Comparison of ENCODE assay signal across 1 cellular context in the genomic region with DNA sequence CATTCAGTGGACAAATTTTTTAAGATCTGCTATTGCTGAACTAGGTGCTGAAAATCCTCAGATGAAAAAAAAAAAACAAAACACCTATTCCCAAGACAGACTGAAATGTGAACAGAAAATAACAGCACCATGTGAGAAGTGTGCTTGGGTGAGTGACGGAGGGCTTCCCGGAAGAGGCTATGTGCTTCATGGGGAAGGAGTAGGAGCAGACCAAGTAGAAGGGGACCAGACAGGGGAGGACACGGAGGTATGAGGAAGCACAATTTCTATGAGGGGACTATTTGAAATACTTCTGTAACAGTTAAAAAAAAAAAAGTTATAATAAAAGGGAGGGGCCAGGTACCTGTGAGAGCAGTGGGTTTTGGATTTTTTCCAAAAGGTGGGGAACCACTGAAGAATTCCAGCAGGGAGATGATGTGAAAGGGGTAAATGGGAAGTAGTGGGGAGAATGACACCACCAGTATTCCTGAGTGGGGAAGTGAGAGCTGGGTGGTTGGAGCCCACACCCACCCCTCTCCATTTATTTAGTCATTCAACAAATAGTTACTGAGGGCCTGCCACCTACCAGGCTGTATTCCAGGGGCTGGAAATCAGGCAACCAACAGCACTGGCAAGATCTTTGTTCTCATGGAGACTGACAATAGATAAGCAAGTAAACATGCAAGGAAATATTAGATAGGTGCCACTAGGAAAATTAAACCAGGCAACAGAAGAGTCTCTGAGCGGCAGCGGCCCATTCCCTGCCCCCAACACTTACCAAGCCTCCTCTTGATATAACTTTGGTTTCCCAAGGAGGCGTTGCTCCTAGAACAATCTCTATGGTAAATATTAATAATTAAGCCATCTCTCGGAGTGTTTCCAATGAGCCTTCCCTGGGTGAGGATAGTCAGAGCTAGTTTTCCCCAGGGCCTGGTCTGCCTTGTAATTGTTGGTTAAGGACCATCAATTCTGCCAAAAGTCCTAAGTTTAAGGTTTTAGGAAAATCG.
TF ChIP-seq lines count a peak whose summit lies in the region.

No MANE protein-coding gene starts in this region.

TF ChIP-seq in GM12878, 131 proteins besides CTCF, POLR2A, EP300 and RAD21:
- TF ChIP-seq SMARCA5 (IDR thresholded peaks at IDR 0.05) (0 out of 2 replicates have a peak, but pooled peaks have one; percentile 25), RB1 (IDR thresholded peaks at IDR 0.05; ENCODE audit: borderline replicate concordance) (no peak), ATF7 (IDR thresholded peaks at IDR 0.05; ENCODE audit: low read depth) (peak; percentile 45; the same call in 1 of the 2 replicates), SPI1 (IDR thresholded peaks at IDR 0.05; ENCODE audit: borderline replicate concordance, insufficient read depth, low read depth, low read length) (peak; percentile 75; the same call in 1 of the 2 replicates), IKZF2 (IDR thresholded peaks at IDR 0.05) (peak; percentile 57 to 76), RUNX3 (IDR thresholded peaks at IDR 0.05; ENCODE audit: low read length) (no peak), BMI1 (IDR thresholded peaks at IDR 0.05; ENCODE audit: borderline replicate concordance) (no peak), JUND (IDR thresholded peaks at IDR 0.05; ENCODE audit: low read depth, low read length) (0 out of 2 replicates have a peak, but pooled peaks have one; percentile 41), BHLHE40 (IDR thresholded peaks at IDR 0.05; ENCODE audit: borderline replicate concordance in 1 of 2, low read depth in 2 of 2, low read length in 1 of 2) (peak in 1 of 2 experiments; percentile 9; a peak in 1 of 4 replicates), EED (IDR thresholded peaks at IDR 0.05; ENCODE audit: low read depth) (peak; percentile 63), ZBED1 (IDR thresholded peaks at IDR 0.05; ENCODE audit: borderline replicate concordance) (peak; percentile 9; the same call in 1 of the 2 replicates), EZH2 (IDR thresholded peaks at IDR 0.05; ENCODE audit: borderline replicate concordance, control insufficient read depth, low read depth, low read length) (no peak), IKZF1 (conservative IDR thresholded peaks at IDR 0.05) (peak; percentile 65)
- TF ChIP-seq, protein P1, sequence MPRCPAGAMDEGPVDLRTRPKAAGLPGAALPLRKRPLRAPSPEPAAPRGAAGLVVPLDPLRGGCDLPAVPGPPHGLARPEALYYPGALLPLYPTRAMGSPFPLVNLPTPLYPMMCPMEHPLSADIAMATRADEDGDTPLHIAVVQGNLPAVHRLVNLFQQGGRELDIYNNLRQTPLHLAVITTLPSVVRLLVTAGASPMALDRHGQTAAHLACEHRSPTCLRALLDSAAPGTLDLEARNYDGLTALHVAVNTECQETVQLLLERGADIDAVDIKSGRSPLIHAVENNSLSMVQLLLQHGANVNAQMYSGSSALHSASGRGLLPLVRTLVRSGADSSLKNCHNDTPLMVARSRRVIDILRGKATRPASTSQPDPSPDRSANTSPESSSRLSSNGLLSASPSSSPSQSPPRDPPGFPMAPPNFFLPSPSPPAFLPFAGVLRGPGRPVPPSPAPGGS (IDR thresholded peaks at IDR 0.05; ENCODE audit: borderline replicate concordance, insufficient read depth, low read depth, low read length, poor library complexity, severe bottlenecking): no peak
- TF ChIP-seq, protein P2, sequence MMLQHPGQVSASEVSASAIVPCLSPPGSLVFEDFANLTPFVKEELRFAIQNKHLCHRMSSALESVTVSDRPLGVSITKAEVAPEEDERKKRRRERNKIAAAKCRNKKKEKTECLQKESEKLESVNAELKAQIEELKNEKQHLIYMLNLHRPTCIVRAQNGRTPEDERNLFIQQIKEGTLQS (IDR thresholded peaks at IDR 0.05; ENCODE audit: borderline replicate concordance, extremely low read depth, low read depth, low read length): no peak
- TF ChIP-seq, protein P3, sequence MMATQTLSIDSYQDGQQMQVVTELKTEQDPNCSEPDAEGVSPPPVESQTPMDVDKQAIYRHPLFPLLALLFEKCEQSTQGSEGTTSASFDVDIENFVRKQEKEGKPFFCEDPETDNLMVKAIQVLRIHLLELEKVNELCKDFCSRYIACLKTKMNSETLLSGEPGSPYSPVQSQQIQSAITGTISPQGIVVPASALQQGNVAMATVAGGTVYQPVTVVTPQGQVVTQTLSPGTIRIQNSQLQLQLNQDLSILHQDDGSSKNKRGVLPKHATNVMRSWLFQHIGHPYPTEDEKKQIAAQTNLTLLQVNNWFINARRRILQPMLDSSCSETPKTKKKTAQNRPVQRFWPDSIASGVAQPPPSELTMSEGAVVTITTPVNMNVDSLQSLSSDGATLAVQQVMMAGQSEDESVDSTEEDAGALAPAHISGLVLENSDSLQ (IDR thresholded peaks at IDR 0.05): peak; percentile 72
- TF ChIP-seq, protein P4, sequence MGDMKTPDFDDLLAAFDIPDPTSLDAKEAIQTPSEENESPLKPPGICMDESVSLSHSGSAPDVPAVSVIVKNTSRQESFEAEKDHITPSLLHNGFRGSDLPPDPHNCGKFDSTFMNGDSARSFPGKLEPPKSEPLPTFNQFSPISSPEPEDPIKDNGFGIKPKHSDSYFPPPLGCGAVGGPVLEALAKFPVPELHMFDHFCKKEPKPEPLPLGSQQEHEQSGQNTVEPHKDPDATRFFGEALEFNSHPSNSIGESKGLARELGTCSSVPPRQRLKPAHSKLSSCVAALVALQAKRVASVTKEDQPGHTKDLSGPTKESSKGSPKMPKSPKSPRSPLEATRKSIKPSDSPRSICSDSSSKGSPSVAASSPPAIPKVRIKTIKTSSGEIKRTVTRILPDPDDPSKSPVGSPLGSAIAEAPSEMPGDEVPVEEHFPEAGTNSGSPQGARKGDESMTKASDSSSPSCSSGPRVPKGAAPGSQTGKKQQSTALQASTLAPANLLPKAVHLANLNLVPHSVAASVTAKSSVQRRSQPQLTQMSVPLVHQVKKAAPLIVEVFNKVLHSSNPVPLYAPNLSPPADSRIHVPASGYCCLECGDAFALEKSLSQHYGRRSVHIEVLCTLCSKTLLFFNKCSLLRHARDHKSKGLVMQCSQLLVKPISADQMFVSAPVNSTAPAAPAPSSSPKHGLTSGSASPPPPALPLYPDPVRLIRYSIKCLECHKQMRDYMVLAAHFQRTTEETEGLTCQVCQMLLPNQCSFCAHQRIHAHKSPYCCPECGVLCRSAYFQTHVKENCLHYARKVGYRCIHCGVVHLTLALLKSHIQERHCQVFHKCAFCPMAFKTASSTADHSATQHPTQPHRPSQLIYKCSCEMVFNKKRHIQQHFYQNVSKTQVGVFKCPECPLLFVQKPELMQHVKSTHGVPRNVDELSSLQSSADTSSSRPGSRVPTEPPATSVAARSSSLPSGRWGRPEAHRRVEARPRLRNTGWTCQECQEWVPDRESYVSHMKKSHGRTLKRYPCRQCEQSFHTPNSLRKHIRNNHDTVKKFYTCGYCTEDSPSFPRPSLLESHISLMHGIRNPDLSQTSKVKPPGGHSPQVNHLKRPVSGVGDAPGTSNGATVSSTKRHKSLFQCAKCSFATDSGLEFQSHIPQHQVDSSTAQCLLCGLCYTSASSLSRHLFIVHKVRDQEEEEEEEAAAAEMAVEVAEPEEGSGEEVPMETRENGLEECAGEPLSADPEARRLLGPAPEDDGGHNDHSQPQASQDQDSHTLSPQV (IDR thresholded peaks at IDR 0.05): no peak
